1 cellular context compared by ENCODE assay signal in the genomic region with DNA sequence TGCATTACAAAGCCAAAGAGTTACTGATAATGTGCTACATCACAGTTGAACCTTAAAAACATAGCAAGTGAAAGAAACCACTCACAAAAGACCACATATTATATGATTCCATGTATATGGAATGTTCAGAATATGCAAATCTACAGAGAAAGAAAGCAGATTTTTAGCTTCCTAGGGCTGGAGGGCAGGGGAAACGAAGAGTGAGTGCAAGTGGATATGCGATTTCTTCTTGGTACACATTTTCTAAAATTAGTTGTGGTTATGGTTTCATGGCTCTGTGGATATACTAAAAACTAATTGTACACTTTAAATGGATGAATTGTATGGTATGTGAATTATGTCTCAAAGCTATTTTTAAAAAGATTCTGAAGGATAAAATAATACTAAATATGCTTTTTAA.
TF ChIP-seq lines count a peak whose summit lies in the region.

No MANE protein-coding gene starts in this region.

TF ChIP-seq in SK-N-SH, 30 proteins besides CTCF, POLR2A, EP300 and RAD21:
- no peak for TF ChIP-seq REST (IDR thresholded peaks at IDR 0.05; ENCODE audit: low read depth, low read length)
- no peak for TF ChIP-seq ELF1 (IDR thresholded peaks at IDR 0.05)
- no peak for TF ChIP-seq IRF3 (IDR thresholded peaks at IDR 0.05; ENCODE audit: low read depth, low read length)
- no peak for TF ChIP-seq NRF1 (IDR thresholded peaks at IDR 0.05; ENCODE audit: low read depth, low read length)
- TF ChIP-seq GATA2 (CRISPR knock-in tag; IDR thresholded peaks at IDR 0.05): no peak
- TF ChIP-seq SMC3 (IDR thresholded peaks at IDR 0.05; ENCODE audit: low read depth, low read length): no peak
